Comparison of ENCODE assay signal across 14 cellular contexts in the genomic region with DNA sequence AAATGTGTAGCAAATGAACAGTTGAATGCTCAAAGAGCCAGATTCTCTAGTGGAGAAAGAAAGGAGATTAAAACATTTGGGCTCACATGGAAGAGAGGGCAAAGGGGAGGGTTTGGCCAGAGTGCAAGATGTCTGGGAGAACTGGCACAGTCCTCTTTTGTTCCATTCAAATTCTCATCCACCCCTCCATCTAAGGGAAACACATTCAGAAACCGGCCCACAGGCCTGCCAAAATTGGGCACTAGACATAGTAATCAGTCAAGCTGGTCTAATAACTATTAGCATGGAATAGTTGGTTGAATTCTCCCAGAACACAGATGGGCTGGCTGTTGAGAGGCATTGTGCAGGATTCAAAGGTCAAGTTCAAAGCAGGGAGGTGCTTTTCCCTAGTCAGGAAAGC.
DNase-seq lines count a peak whose midpoint lies in the region; ATAC-seq, FAIRE-seq and TF ChIP-seq lines count a peak whose summit lies in the region.
"Had no signal": no experiment of that assay in that cellular context is flagged by ENCODE, and none has a peak within 500 bp of the region (broad histone marks: within the 10 kb centered on the region; RNA-seq: fewer than 3 reads in every experiment).

No MANE protein-coding gene starts in this region.

- intact Hi-C loops in head of caudate nucleus (cut with DNase I) (no loop called here), HepG2 (cut with micrococcal nuclease; ENCODE audit: unreplicated experiment) (no loop called here)

- no peak for TF ChIP-seq RAD21 in HepG2 (CRISPR knock-in tag; IDR thresholded peaks at IDR 0.05)

- H3K27ac ChIP-seq in HepG2 (ENCODE audit: extremely low read length, insufficient read depth, low read length): no peak overlapping the region
- H3K27ac ChIP-seq: 22Rv1, BLaER1, GM23248 had no signal

- no peak overlapping the region for H3K4me3 ChIP-seq in HepG2 (replicated peaks in 1 of 3; ENCODE audit: insufficient read depth in 1 of 3, low read depth in 2 of 3, low read length in 3 of 3)
- H3K4me3 ChIP-seq: BLaER1, GM23248 had no signal

- no peak for ATAC-seq in GM18861 (IDR thresholded peaks at IDR 0.05; ENCODE audit: unreplicated experiment)
- no peak for ATAC-seq in HepG2

- no peak for TF ChIP-seq CTCF in HepG2 (CRISPR knock-in tag; IDR thresholded peaks at IDR 0.05)

- TF ChIP-seq EP300 in HepG2 (IDR thresholded peaks at IDR 0.05; ENCODE audit: low read depth in 2 of 2, low read length in 2 of 2): no peak
- TF ChIP-seq EP300 in HepG2 (CRISPR knock-in tag; IDR thresholded peaks at IDR 0.05; ENCODE audit: borderline replicate concordance): no peak

- no peak overlapping the region for H2AFZ ChIP-seq in HepG2 (ENCODE audit: low read length)
- H2AFZ ChIP-seq: GM23248 had no signal

- BruUV-seq in HepG2 (replicated peaks; lab: Mats Ljungman, UMichigan): no TSS peak

- no peak overlapping the region for H3K4me2 ChIP-seq in HepG2 (ENCODE audit: low read depth, low read length)
- H3K4me2 ChIP-seq: BLaER1 had no signal

- POLR2A ChIA-PET in HepG2 (lab: Yijun Ruan, JAX): no interaction called here

- in situ Hi-C loops in HepG2 (cut with HindIII; ENCODE audit: extremely low pct_ligation_motif_present, low pct_unique_long_range_greater_than_20kb): no loop called here

- WGBS in HepG2 (ENCODE audit: low lambda C conversion rate): 0% methylated on average over 1 of the region's 1 CpG

- H3K9me3 ChIP-seq in HepG2 (ENCODE audit: low read length): no peaks in the 10 kb centered on the region
- H3K9me3 ChIP-seq: BLaER1 had no signal

- H3K79me2 ChIP-seq in HepG2 (ENCODE audit: insufficient read depth, low read length): no peaks in the 10 kb centered on the region

- DNase-seq in Ammon's horn (ENCODE audit: low spot score) (peak; percentile 45), anterior cingulate cortex (lab: John Stamatoyannopoulos, UW) (peak in 43 of 58 donors; percentile 0 to 74 (median 15)), head of caudate nucleus (peak in 28 of 42 donors; percentile 1 to 64 (median 26)), pons (ENCODE audit: low spot score) (peak; percentile 28), NCI-H2107 treated with DMSO at 0.1 percent for 48 hours (lab: John Stamatoyannopoulos, UW; ENCODE audit: unreplicated experiment) (no peak), HepG2 (ENCODE audit: low spot score) (no peak)
- DNase-seq: CD4-positive, CD25-positive, alpha-beta regulatory T cell; DMS53; GM23248; H7; IMR-90 had no signal

- no peak for FAIRE-seq in HepG2 (lab: Jason Lieb, UNC)

- no peaks in the 10 kb centered on the region for H3K36me3 ChIP-seq in HepG2 (replicated peaks in 1 of 2; ENCODE audit: control insufficient read depth in 1 of 2, insufficient read depth in 2 of 2, low read length in 2 of 2)
- H3K36me3 ChIP-seq: BLaER1 had no signal

- H3K4me1 ChIP-seq in HepG2 (ENCODE audit: insufficient read depth, low read length): no peaks in the 10 kb centered on the region
- H3K4me1 ChIP-seq: BLaER1 had no signal

- no peak for TF ChIP-seq POLR2A in HepG2 (IDR thresholded peaks at IDR 0.05; ENCODE audit: insufficient read depth in 1 of 2, low read depth in 2 of 2, low read length in 2 of 2)

- no peaks in the 10 kb centered on the region for H4K20me1 ChIP-seq in HepG2 (ENCODE audit: insufficient read depth, low read length)
- H4K20me1 ChIP-seq: BLaER1 had no signal

- no peaks in the 10 kb centered on the region for H3K27me3 ChIP-seq in HepG2 (ENCODE audit: control insufficient read depth in 1 of 2, insufficient read depth in 2 of 2, low read length in 2 of 2)
- H3K27me3 ChIP-seq: BLaER1 had no signal

- H3K9ac ChIP-seq in HepG2 (ENCODE audit: insufficient read depth, low read depth, low read length): no peak overlapping the region
- H3K9ac ChIP-seq: BLaER1, GM23248 had no signal

- CTCF ChIA-PET in HepG2 (lab: Yijun Ruan, JAX; ENCODE audit: low intra/inter-chr PET ratio, low total read pairs): no interaction called here

TF ChIP-seq in HepG2, 621 proteins besides CTCF, POLR2A, EP300 and RAD21 (continues in another document):
- TF ChIP-seq, protein P1, sequence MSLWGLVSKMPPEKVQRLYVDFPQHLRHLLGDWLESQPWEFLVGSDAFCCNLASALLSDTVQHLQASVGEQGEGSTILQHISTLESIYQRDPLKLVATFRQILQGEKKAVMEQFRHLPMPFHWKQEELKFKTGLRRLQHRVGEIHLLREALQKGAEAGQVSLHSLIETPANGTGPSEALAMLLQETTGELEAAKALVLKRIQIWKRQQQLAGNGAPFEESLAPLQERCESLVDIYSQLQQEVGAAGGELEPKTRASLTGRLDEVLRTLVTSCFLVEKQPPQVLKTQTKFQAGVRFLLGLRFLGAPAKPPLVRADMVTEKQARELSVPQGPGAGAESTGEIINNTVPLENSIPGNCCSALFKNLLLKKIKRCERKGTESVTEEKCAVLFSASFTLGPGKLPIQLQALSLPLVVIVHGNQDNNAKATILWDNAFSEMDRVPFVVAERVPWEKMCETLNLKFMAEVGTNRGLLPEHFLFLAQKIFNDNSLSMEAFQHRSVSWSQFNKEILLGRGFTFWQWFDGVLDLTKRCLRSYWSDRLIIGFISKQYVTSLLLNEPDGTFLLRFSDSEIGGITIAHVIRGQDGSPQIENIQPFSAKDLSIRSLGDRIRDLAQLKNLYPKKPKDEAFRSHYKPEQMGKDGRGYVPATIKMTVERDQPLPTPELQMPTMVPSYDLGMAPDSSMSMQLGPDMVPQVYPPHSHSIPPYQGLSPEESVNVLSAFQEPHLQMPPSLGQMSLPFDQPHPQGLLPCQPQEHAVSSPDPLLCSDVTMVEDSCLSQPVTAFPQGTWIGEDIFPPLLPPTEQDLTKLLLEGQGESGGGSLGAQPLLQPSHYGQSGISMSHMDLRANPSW (CRISPR knock-in tag; IDR thresholded peaks at IDR 0.05; ENCODE audit: borderline replicate concordance): no peak
- TF ChIP-seq RARA (CRISPR knock-in tag; IDR thresholded peaks at IDR 0.05) (no peak), NFIB (CRISPR knock-in tag; IDR thresholded peaks at IDR 0.05; ENCODE audit: borderline replicate concordance) (no peak), ELF4 (CRISPR knock-in tag; IDR thresholded peaks at IDR 0.05; ENCODE audit: borderline replicate concordance) (no peak), ZNF124 (CRISPR knock-in tag; IDR thresholded peaks at IDR 0.05) (no peak), ZNF570 (CRISPR knock-in tag; IDR thresholded peaks at IDR 0.05; ENCODE audit: borderline replicate concordance) (no peak)
- TF ChIP-seq, protein P2, sequence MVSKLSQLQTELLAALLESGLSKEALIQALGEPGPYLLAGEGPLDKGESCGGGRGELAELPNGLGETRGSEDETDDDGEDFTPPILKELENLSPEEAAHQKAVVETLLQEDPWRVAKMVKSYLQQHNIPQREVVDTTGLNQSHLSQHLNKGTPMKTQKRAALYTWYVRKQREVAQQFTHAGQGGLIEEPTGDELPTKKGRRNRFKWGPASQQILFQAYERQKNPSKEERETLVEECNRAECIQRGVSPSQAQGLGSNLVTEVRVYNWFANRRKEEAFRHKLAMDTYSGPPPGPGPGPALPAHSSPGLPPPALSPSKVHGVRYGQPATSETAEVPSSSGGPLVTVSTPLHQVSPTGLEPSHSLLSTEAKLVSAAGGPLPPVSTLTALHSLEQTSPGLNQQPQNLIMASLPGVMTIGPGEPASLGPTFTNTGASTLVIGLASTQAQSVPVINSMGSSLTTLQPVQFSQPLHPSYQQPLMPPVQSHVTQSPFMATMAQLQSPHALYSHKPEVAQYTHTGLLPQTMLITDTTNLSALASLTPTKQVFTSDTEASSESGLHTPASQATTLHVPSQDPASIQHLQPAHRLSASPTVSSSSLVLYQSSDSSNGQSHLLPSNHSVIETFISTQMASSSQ (IDR thresholded peaks at IDR 0.05; ENCODE audit: low read depth): no peak
- TF ChIP-seq, protein P2 (CRISPR knock-in tag; IDR thresholded peaks at IDR 0.05; ENCODE audit: borderline replicate concordance): no peak
- TF ChIP-seq, protein P3, sequence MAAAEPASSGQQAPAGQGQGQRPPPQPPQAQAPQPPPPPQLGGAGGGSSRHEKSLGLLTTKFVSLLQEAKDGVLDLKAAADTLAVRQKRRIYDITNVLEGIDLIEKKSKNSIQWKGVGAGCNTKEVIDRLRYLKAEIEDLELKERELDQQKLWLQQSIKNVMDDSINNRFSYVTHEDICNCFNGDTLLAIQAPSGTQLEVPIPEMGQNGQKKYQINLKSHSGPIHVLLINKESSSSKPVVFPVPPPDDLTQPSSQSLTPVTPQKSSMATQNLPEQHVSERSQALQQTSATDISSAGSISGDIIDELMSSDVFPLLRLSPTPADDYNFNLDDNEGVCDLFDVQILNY (CRISPR knock-in tag; conservative IDR thresholded peaks at IDR 0.05): no peak
- TF ChIP-seq, protein P4, sequence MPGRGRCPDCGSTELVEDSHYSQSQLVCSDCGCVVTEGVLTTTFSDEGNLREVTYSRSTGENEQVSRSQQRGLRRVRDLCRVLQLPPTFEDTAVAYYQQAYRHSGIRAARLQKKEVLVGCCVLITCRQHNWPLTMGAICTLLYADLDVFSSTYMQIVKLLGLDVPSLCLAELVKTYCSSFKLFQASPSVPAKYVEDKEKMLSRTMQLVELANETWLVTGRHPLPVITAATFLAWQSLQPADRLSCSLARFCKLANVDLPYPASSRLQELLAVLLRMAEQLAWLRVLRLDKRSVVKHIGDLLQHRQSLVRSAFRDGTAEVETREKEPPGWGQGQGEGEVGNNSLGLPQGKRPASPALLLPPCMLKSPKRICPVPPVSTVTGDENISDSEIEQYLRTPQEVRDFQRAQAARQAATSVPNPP (CRISPR knock-in tag; IDR thresholded peaks at IDR 0.05): no peak

Comparison
In these comparisons a context has a peak if more than half of its experiments do, and no peak if none do; other contexts are left out.
1. DNase-seq: peak in Ammon's horn (single experiment), anterior cingulate cortex (43 of 58), head of caudate nucleus (28 of 42) and pons (single experiment); none in NCI-H2107 treated with DMSO at 0.1 percent for 48 hours (single experiment) and HepG2 (single experiment).